In the genomic region with DNA sequence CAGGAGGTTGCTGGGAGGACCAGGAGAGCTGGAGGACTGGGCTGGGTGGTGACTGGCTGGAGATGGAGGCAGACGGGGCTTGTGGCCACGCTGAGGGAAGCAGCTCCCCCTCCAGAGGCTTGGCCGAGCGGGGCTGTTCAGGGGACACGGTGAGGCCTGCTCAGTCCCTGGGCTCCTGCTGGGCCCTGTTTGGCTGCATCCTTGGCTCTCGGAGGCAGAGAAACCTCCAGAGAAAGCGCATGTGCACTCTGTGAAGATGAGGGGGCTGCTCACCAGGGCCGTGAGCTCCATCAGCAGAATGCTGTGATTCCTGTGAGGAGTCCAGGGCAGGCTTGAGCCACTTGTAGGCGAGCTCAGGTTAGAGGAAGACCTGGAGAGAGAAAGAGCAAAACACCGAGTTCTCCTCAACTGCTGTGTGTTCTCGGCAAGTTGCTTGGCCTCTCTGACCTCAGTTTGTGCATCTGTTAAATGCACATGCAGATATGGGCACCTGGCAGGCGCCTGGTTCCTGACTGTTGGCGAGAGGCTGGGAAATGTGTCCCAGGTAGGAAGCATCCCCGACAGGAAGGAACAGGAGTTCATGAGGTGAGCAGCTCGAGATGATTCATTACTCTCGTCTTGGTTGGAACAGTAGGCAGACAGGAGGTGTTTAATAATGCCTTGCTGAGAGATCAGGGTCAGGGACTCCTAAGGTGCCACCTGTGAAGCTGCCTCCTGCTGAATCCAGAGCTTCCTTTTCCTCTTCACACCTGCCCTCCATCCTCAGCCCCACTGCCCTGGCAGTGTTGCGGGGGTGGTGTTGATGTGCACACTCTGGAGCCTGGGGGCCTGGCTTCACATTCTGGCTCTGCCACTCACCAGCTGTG, we compare ENCODE assay signal across 10 cellular contexts. TPM values are rescaled to one million over a fixed set of nuclear protein-coding genes. Genes with fewer than 3 reads are reported as not detected.
A peak's percentile ranks its signal among the peaks of the same experiment; 100 is the strongest.
DNase-seq lines count a peak whose midpoint lies in the region; ATAC-seq and TF ChIP-seq lines count a peak whose summit lies in the region.
"Had no signal": no experiment of that assay in that cellular context is flagged by ENCODE, and none has a peak within 500 bp of the region (broad histone marks: within the 10 kb centered on the region; RNA-seq: fewer than 3 reads in every experiment).

No MANE protein-coding gene starts in this region.

- H3K4me1 Mint-ChIP-seq in activated CD4-positive, alpha-beta memory T cell treated with anti-CD3 and anti-CD28 coated beads, Interleukin-2, amount 10 ng/mL, durations not matched to agents 7 days and 5 days, result peaks cover 82% of the 10 kb centered on the region
- peaks cover 34 to 41% of the 10 kb centered on the region in 2 donors for H3K4me1 Mint-ChIP-seq in stimulated activated naive B cell treated with anti-CD40 and anti-IgM and Interleukin-4, amounts not matched to agents 10 μg/mL and 1 μg/mL and 100 μg/mL, for 72 hours

- no peak for DNase-seq in activated CD4-positive, CD25-positive, alpha-beta regulatory T cell (lab: John Stamatoyannopoulos, UW)
- peak; percentile 31 for DNase-seq in activated CD4-positive, alpha-beta memory T cell treated with anti-CD3 and anti-CD28 coated beads, Interleukin-2, amount 10 ng/mL, durations not matched to agents 7 days and 5 days
- DNase-seq in foreskin keratinocyte (peak in 1 of 2 donors; percentile 55), MV-4-11 (lab: John Stamatoyannopoulos, UW) (no peak), NCI-H774 (lab: John Stamatoyannopoulos, UW) (no peak), HPDE6-E6E7 (ENCODE audit: extremely low spot score) (no peak)
- DNase-seq in stimulated activated naive B cell treated with anti-CD40 and anti-IgM and Interleukin-4, amounts not matched to agents 10 μg/mL and 1 μg/mL and 100 μg/mL, for 72 hours, result no peak

- H3K27me3 Mint-ChIP-seq in activated CD4-positive, alpha-beta memory T cell treated with anti-CD3 and anti-CD28 coated beads, Interleukin-2, amount 10 ng/mL, durations not matched to agents 7 days and 5 days, result no peaks in the 10 kb centered on the region
- H3K27me3 Mint-ChIP-seq in stimulated activated naive B cell treated with anti-CD40 and anti-IgM and Interleukin-4, amounts not matched to agents 10 μg/mL and 1 μg/mL and 100 μg/mL, for 72 hours, result peaks cover 3 to 6% of the 10 kb centered on the region in 2 donors

- H3K4me1 ChIP-seq in foreskin keratinocyte, result no peaks in the 10 kb centered on the region

- TF ChIP-seq CTCF in foreskin keratinocyte (conservative IDR thresholded peaks at IDR 0.05), result no peak

- no peaks in the 10 kb centered on the region for H3K9me3 Mint-ChIP-seq in activated CD4-positive, alpha-beta memory T cell treated with anti-CD3 and anti-CD28 coated beads, Interleukin-2, amount 10 ng/mL, durations not matched to agents 7 days and 5 days
- H3K9me3 Mint-ChIP-seq in stimulated activated naive B cell treated with anti-CD40 and anti-IgM and Interleukin-4, amounts not matched to agents 10 μg/mL and 1 μg/mL and 100 μg/mL, for 72 hours, result peaks cover 0 to 5% of the 10 kb centered on the region in 2 donors

- H3K4me3 Mint-ChIP-seq in activated CD4-positive, alpha-beta memory T cell treated with anti-CD3 and anti-CD28 coated beads, Interleukin-2, amount 10 ng/mL, durations not matched to agents 7 days and 5 days, result peak overlapping the region; percentile 95
- peak overlapping the region in 1 of 2 donors; percentile 36 for H3K4me3 Mint-ChIP-seq in stimulated activated naive B cell treated with anti-CD40 and anti-IgM and Interleukin-4, amounts not matched to agents 10 μg/mL and 1 μg/mL and 100 μg/mL, for 72 hours

- CTCF ChIA-PET in activated CD4-positive, alpha-beta memory T cell treated with anti-CD3 and anti-CD28 coated beads, Interleukin-2, amount 10 ng/mL, durations not matched to agents 7 days and 5 days (lab: Charles Lee), result interaction anchor here (0.7 to 8.8 kb wide), 9 partner anchors 12 to 124 kb away, joined by 3 to 96 read pairs (median 5); partner anchors contain the start of gene COX5B

- H3K27ac ChIP-seq in foreskin keratinocyte, result no peak overlapping the region
- H3K27ac ChIP-seq: parathyroid adenoma had no signal

- no peaks in the 10 kb centered on the region for H3K27me3 ChIP-seq in foreskin keratinocyte

- H3K36me3 Mint-ChIP-seq in activated CD4-positive, alpha-beta memory T cell treated with anti-CD3 and anti-CD28 coated beads, Interleukin-2, amount 10 ng/mL, durations not matched to agents 7 days and 5 days (ENCODE audit: low read depth), result peaks cover 59% of the 10 kb centered on the region
- peaks cover 0 to 5% of the 10 kb centered on the region in 2 donors for H3K36me3 Mint-ChIP-seq in stimulated activated naive B cell treated with anti-CD40 and anti-IgM and Interleukin-4, amounts not matched to agents 10 μg/mL and 1 μg/mL and 100 μg/mL, for 72 hours

- peak; percentile 30 to 33 for ATAC-seq in activated CD4-positive, CD25-positive, alpha-beta regulatory T cell treated with anti-CD3 and anti-CD28 coated beads, Interleukin-2, amount 50 U/mL, for 24 hours
- peak; percentile 69 for ATAC-seq in foreskin keratinocyte
- ATAC-seq in stimulated activated naive B cell treated with anti-CD40 and anti-IgM and Interleukin-4, amounts not matched to agents 10 μg/mL and 1 μg/mL and 100 μg/mL, for 72 hours (replicated peaks), result no peak

- POLR2A ChIA-PET in activated CD4-positive, alpha-beta memory T cell treated with anti-CD3 and anti-CD28 coated beads, Interleukin-2, amount 10 ng/mL, durations not matched to agents 7 days and 5 days (lab: Charles Lee), result interaction anchor here (0.9 to 5.0 kb wide), 17 partner anchors 8 to 125 kb away, joined by 3 to 119 read pairs (median 10); partner anchors contain the start of genes ACTR1B, ANKRD36B and COX5B

- peak overlapping the region; percentile 98 for H3K27ac Mint-ChIP-seq in activated CD4-positive, alpha-beta memory T cell treated with anti-CD3 and anti-CD28 coated beads, Interleukin-2, amount 10 ng/mL, durations not matched to agents 7 days and 5 days
- peak overlapping the region; percentile 96 for H3K27ac Mint-ChIP-seq in stimulated activated naive B cell treated with anti-CD40 and anti-IgM and Interleukin-4, amounts not matched to agents 10 μg/mL and 1 μg/mL and 100 μg/mL, for 72 hours

RNA-seq across cellular contexts. Expression of gene ZAP70, which starts 0.9 kb away (rescaled TPM):
- total RNA-seq in activated CD4-positive, alpha-beta memory T cell treated with anti-CD3 and anti-CD28 coated beads, Interleukin-2, amount 10 ng/mL, durations not matched to agents 7 days and 5 days, result 100 to 1,000 TPM; 283 TPM
- not detected in 2 replicates for total RNA-seq in foreskin keratinocyte
- 0.01 TPM in 1 of 2 replicates, not detected in the other for polyA plus RNA-seq in foreskin keratinocyte
- total RNA-seq: NCI-H460 had no signal

RNA-seq across cellular contexts. Expression of gene C2orf92, which starts 44.8 kb away (rescaled TPM):
- 10 to 100 TPM in 1 of 2 experiments, 1 to 10 TPM in 1; 9.8 to 12.4 TPM for total RNA-seq in activated CD4-positive, alpha-beta memory T cell treated with anti-CD3 and anti-CD28 coated beads, Interleukin-2, amount 10 ng/mL, durations not matched to agents 7 days and 5 days
- 0.58 and 0.71 TPM in 2 replicates for total RNA-seq in foreskin keratinocyte
- 0.24 and 0.40 TPM in 2 replicates for polyA plus RNA-seq in foreskin keratinocyte

RNA-seq across cellular contexts. Expression of gene ACTR1B, which starts 50.5 kb away (rescaled TPM):
- 10 to 100 TPM; 97.3 to 98.8 TPM for total RNA-seq in activated CD4-positive, alpha-beta memory T cell treated with anti-CD3 and anti-CD28 coated beads, Interleukin-2, amount 10 ng/mL, durations not matched to agents 7 days and 5 days
- 57.8 and 59.1 TPM in 2 replicates for total RNA-seq in foreskin keratinocyte
- 52.7 and 54.0 TPM in 2 replicates for polyA plus RNA-seq in foreskin keratinocyte

Comparison
In these comparisons a context has a peak if more than half of its experiments do, and no peak if none do; other contexts are left out.
1. ATAC-seq: peak in activated CD4-positive, CD25-positive, alpha-beta regulatory T cell treated with anti-CD3 and anti-CD28 coated beads, Interleukin-2, amount 50 U/mL, for 24 hours (2 of 2) and foreskin keratinocyte (single experiment); none in stimulated activated naive B cell treated with anti-CD40 and anti-IgM and Interleukin-4, amounts not matched to agents 10 μg/mL and 1 μg/mL and 100 μg/mL, for 72 hours (0 of 2).
2. RNA of gene ZAP70, which starts 0.9 kb away (total RNA-seq): 283 TPM in activated CD4-positive, alpha-beta memory T cell treated with anti-CD3 and anti-CD28 coated beads, Interleukin-2, amount 10 ng/mL, durations not matched to agents 7 days and 5 days; not detected in foreskin keratinocyte; every median in the first group is over 100 times any median in the second.